ENCODE assay signal across 1 cellular context in genomic region chr1:119141660-119142059, GRCh38.
TF ChIP-seq lines count a peak whose summit lies in the region.

No MANE protein-coding gene starts in this region.

TF ChIP-seq in HepG2, 621 proteins besides CTCF, POLR2A, EP300 and RAD21 (continued from another document):
- TF ChIP-seq HNRNPUL1 (IDR thresholded peaks at IDR 0.05; ENCODE audit: low read depth, low read length) (no peak), RFXAP (CRISPR knock-in tag; IDR thresholded peaks at IDR 0.05; ENCODE audit: borderline replicate concordance) (no peak), ZNF512 (CRISPR knock-in tag; IDR thresholded peaks at IDR 0.05) (no peak), SYNCRIP (IDR thresholded peaks at IDR 0.05; ENCODE audit: insufficient read depth, low read depth, low read length) (no peak), CENPBD1 (CRISPR knock-in tag; IDR thresholded peaks at IDR 0.05; ENCODE audit: borderline replicate concordance, low read depth) (no peak), MAF1 (CRISPR knock-in tag; IDR thresholded peaks at IDR 0.05; ENCODE audit: borderline replicate concordance) (no peak), PAWR (CRISPR knock-in tag; IDR thresholded peaks at IDR 0.05; ENCODE audit: borderline replicate concordance) (no peak), ZNF550 (CRISPR knock-in tag; IDR thresholded peaks at IDR 0.05; ENCODE audit: borderline replicate concordance) (no peak), TSC22D2 (CRISPR knock-in tag; IDR thresholded peaks at IDR 0.05; ENCODE audit: borderline replicate concordance) (no peak), ZSCAN21 (CRISPR knock-in tag; IDR thresholded peaks at IDR 0.05; ENCODE audit: borderline replicate concordance) (no peak), ZC3H4 (CRISPR knock-in tag; IDR thresholded peaks at IDR 0.05; ENCODE audit: borderline replicate concordance) (no peak), ISX (CRISPR knock-in tag; conservative IDR thresholded peaks at IDR 0.05) (no peak), EEA1 (CRISPR knock-in tag; IDR thresholded peaks at IDR 0.05; ENCODE audit: borderline replicate concordance) (no peak), KAT7 (CRISPR knock-in tag; IDR thresholded peaks at IDR 0.05; ENCODE audit: borderline replicate concordance) (no peak), ZNF660 (CRISPR knock-in tag; IDR thresholded peaks at IDR 0.05; ENCODE audit: borderline replicate concordance, low read depth) (no peak)
- TF ChIP-seq, protein P1, sequence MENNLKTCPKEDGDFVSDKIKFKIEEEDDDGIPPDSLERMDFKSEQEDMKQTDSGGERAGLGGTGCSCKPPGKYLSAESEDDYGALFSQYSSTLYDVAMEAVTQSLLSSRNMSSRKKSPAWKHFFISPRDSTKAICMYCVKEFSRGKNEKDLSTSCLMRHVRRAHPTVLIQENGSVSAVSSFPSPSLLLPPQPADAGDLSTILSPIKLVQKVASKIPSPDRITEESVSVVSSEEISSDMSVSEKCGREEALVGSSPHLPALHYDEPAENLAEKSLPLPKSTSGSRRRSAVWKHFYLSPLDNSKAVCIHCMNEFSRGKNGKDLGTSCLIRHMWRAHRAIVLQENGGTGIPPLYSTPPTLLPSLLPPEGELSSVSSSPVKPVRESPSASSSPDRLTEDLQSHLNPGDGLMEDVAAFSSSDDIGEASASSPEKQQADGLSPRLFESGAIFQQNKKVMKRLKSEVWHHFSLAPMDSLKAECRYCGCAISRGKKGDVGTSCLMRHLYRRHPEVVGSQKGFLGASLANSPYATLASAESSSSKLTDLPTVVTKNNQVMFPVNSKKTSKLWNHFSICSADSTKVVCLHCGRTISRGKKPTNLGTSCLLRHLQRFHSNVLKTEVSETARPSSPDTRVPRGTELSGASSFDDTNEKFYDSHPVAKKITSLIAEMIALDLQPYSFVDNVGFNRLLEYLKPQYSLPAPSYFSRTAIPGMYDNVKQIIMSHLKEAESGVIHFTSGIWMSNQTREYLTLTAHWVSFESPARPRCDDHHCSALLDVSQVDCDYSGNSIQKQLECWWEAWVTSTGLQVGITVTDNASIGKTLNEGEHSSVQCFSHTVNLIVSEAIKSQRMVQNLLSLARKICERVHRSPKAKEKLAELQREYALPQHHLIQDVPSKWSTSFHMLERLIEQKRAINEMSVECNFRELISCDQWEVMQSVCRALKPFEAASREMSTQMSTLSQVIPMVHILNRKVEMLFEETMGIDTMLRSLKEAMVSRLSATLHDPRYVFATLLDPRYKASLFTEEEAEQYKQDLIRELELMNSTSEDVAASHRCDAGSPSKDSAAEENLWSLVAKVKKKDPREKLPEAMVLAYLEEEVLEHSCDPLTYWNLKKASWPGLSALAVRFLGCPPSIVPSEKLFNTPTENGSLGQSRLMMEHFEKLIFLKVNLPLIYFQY (CRISPR knock-in tag; IDR thresholded peaks at IDR 0.05; ENCODE audit: borderline replicate concordance), result no peak
- TF ChIP-seq, protein P2, sequence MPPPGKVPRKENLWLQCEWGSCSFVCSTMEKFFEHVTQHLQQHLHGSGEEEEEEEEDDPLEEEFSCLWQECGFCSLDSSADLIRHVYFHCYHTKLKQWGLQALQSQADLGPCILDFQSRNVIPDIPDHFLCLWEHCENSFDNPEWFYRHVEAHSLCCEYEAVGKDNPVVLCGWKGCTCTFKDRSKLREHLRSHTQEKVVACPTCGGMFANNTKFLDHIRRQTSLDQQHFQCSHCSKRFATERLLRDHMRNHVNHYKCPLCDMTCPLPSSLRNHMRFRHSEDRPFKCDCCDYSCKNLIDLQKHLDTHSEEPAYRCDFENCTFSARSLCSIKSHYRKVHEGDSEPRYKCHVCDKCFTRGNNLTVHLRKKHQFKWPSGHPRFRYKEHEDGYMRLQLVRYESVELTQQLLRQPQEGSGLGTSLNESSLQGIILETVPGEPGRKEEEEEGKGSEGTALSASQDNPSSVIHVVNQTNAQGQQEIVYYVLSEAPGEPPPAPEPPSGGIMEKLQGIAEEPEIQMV (CRISPR knock-in tag; IDR thresholded peaks at IDR 0.05; ENCODE audit: low read depth), result no peak
- TF ChIP-seq, protein P3, sequence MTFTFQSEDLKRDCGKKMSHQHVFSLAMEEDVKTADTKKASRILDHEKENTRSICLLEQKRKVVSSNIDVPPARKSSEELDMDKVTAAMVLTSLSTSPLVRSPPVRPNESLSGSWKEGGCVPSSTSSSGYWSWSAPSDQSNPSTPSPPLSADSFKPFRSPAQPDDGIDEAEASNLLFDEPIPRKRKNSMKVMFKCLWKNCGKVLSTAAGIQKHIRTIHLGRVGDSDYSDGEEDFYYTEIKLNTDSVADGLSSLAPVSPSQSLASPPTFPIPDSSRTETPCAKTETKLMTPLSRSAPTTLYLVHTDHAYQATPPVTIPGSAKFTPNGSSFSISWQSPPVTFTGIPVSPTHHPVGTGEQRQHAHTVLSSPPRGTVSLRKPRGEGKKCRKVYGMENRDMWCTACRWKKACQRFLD (CRISPR knock-in tag; IDR thresholded peaks at IDR 0.05; ENCODE audit: borderline replicate concordance), result no peak
